17 cellular contexts compared by ENCODE assay signal in the genomic region with DNA sequence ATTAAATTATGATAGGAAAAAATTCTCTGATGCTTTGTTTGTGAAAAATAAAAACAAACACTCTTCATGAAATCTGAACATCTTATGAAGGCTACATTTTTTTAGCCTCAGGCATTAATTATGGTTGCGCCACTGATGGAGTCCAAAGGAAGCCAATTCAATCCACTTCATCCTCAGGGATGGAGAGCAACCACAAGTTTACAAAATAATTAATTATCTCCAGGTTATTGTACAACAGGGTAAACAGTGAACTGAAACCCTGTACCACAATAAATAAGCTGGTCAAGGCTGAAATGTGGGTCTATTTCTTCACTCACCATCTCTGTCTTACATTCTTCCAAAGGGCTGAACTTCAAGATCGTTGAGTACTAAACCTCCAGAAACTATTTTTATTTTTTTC. TPM values are rescaled to one million over a fixed set of nuclear protein-coding genes. Genes with fewer than 3 reads are reported as not detected.
DNase-seq lines count a peak whose midpoint lies in the region; ATAC-seq and TF ChIP-seq lines count a peak whose summit lies in the region.
"Had no signal": no experiment of that assay in that cellular context is flagged by ENCODE, and none has a peak within 500 bp of the region (broad histone marks: within the 10 kb centered on the region; RNA-seq: fewer than 3 reads in every experiment).

No MANE protein-coding gene starts in this region.

- H4K8ac ChIP-seq in mesenchymal stem cell (ENCODE audit: low read length), result no peak overlapping the region

- no peaks in the 10 kb centered on the region for H3K36me3 ChIP-seq in mesenchymal stem cell (ENCODE audit: control insufficient read depth in 1 of 2, insufficient read depth in 2 of 2, low read depth in 1 of 2, low read length in 2 of 2)
- H3K36me3 ChIP-seq in MM.1S (replicated peaks; ENCODE audit: insufficient read depth, low read length), result no peaks in the 10 kb centered on the region
- H3K36me3 ChIP-seq: BE2C, HAP-1 had no signal

- no peaks in the 10 kb centered on the region for H4K20me1 ChIP-seq in MM.1S (ENCODE audit: insufficient read depth, low read length)

- H2BK12ac ChIP-seq in mesenchymal stem cell (ENCODE audit: low read length in 2 of 2), result no peak overlapping the region

- H3K36me3 Mint-ChIP-seq in activated naive CD4-positive, alpha-beta T cell treated with anti-CD3 and anti-CD28 coated beads, Interleukin-2, amount 50 U/mL, for 24 hours, result peaks cover 12% of the 10 kb centered on the region
- peaks cover 15% of the 10 kb centered on the region for H3K36me3 Mint-ChIP-seq in activated naive CD4-positive, alpha-beta T cell treated with anti-CD3 and anti-CD28 coated beads for 36 hours (ENCODE audit: low read depth)

- H3K4me1 ChIP-seq in mesenchymal stem cell (ENCODE audit: control insufficient read depth, insufficient read depth, low read depth, low read length), result no peaks in the 10 kb centered on the region
- H3K4me1 ChIP-seq in MM.1S (ENCODE audit: low read length), result no peaks in the 10 kb centered on the region
- H3K4me1 ChIP-seq: BE2C had no signal

- DNase-seq in activated naive CD4-positive, alpha-beta T cell treated with anti-CD3 and anti-CD28 coated beads for 36 hours, result no peak
- DNase-seq in H4 (ENCODE audit: low spot score), result peak; percentile 38
- peak; percentile 32 for DNase-seq in amniotic epithelial cell (ENCODE audit: low read depth)
- DNase-seq in mesenchymal stem cell, result peak; percentile 44
- DNase-seq in MM.1S, result no peak
- DNase-seq in HuH-7.5 (ENCODE audit: low spot score), result no peak
- DNase-seq: ACHN; BE2C; Caco-2; CD8-positive, alpha-beta memory T cell; DND-41; GDM1; GOT3 had no signal

- peaks cover 11% of the 10 kb centered on the region for H3K9me3 Mint-ChIP-seq in activated naive CD4-positive, alpha-beta T cell treated with anti-CD3 and anti-CD28 coated beads, Interleukin-2, amount 50 U/mL, for 24 hours
- H3K9me3 Mint-ChIP-seq in activated naive CD4-positive, alpha-beta T cell treated with anti-CD3 and anti-CD28 coated beads for 36 hours, result no peaks in the 10 kb centered on the region
- H3K9me3 Mint-ChIP-seq: CD8-positive, alpha-beta memory T cell had no signal

- no peak overlapping the region for H4K91ac ChIP-seq in mesenchymal stem cell (ENCODE audit: low read length)

- H3K18ac ChIP-seq in mesenchymal stem cell (ENCODE audit: low read depth in 1 of 2, low read length in 2 of 2), result no peak overlapping the region

- H3K9me2 ChIP-seq in MM.1S (replicated peaks; ENCODE audit: insufficient read depth, low read length), result no peaks in the 10 kb centered on the region

- H3K4me2 ChIP-seq in mesenchymal stem cell (ENCODE audit: low read length, poor library complexity, severe bottlenecking), result no peak overlapping the region
- H3K4me2 ChIP-seq in MM.1S (ENCODE audit: low read depth, low read length), result no peak overlapping the region

- no peak for ATAC-seq in HG03280 (IDR thresholded peaks at IDR 0.05; ENCODE audit: unreplicated experiment)

- H3K9ac ChIP-seq in mesenchymal stem cell (ENCODE audit: low read length), result no peak overlapping the region
- no peak overlapping the region for H3K9ac ChIP-seq in MM.1S (ENCODE audit: low read length)

- no peak overlapping the region for H3K4me3 Mint-ChIP-seq in activated naive CD4-positive, alpha-beta T cell treated with anti-CD3 and anti-CD28 coated beads, Interleukin-2, amount 50 U/mL, for 24 hours
- H3K4me3 Mint-ChIP-seq in activated naive CD4-positive, alpha-beta T cell treated with anti-CD3 and anti-CD28 coated beads for 36 hours, result no peak overlapping the region

- H3K4me1 Mint-ChIP-seq in activated naive CD4-positive, alpha-beta T cell treated with anti-CD3 and anti-CD28 coated beads, Interleukin-2, amount 50 U/mL, for 24 hours, result peaks cover 71% of the 10 kb centered on the region
- H3K4me1 Mint-ChIP-seq in activated naive CD4-positive, alpha-beta T cell treated with anti-CD3 and anti-CD28 coated beads for 36 hours (ENCODE audit: low read depth), result peaks cover 67% of the 10 kb centered on the region

- H3K23ac ChIP-seq in mesenchymal stem cell (ENCODE audit: low read length in 2 of 2), result no peak overlapping the region

- peak overlapping the region; percentile 82 for H3K27ac Mint-ChIP-seq in activated naive CD4-positive, alpha-beta T cell treated with anti-CD3 and anti-CD28 coated beads, Interleukin-2, amount 50 U/mL, for 24 hours
- H3K27ac Mint-ChIP-seq in activated naive CD4-positive, alpha-beta T cell treated with anti-CD3 and anti-CD28 coated beads for 36 hours, result no peak overlapping the region

- H3K27ac ChIP-seq in mesenchymal stem cell (ENCODE audit: low read length, poor library complexity, severe bottlenecking) (no peak overlapping the region), MM.1S (ENCODE audit: low read length) (no peak overlapping the region)
- H3K27ac ChIP-seq: C4-2B had no signal

- H2BK120ac ChIP-seq in mesenchymal stem cell (ENCODE audit: low read depth, low read length), result no peak overlapping the region

- H2BK5ac ChIP-seq in mesenchymal stem cell (ENCODE audit: low read depth, low read length, poor library complexity, severe bottlenecking), result no peak overlapping the region

- intact Hi-C loops in activated naive CD4-positive, alpha-beta T cell treated with anti-CD3 and anti-CD28 coated beads for 36 hours (cut with micrococcal nuclease), result no loop called here

- H3K9me3 ChIP-seq in mesenchymal stem cell (ENCODE audit: control insufficient read depth, low read length), result no peaks in the 10 kb centered on the region
- no peaks in the 10 kb centered on the region for H3K9me3 ChIP-seq in MM.1S (replicated peaks; ENCODE audit: insufficient read depth, low read length)
- H3K9me3 ChIP-seq: BE2C, Caco-2, HAP-1 had no signal

- H2AFZ ChIP-seq in mesenchymal stem cell (ENCODE audit: low read depth, low read length) (no peak overlapping the region), MM.1S (ENCODE audit: low read length) (no peak overlapping the region)

- H3F3A ChIP-seq in MM.1S (ENCODE audit: insufficient read depth, low read length), result no peaks in the 10 kb centered on the region

- WGBS in mesenchymal stem cell, result 73% methylated on average over 1 of the region's 2 CpGs

- H3K27me3 ChIP-seq in mesenchymal stem cell (ENCODE audit: control insufficient read depth in 1 of 2, insufficient read depth in 1 of 2, low read length in 2 of 2) (no peaks in the 10 kb centered on the region), MM.1S (replicated peaks; ENCODE audit: insufficient read depth, low read length) (no peaks in the 10 kb centered on the region)
- H3K27me3 ChIP-seq: BE2C had no signal

- H3K79me2 ChIP-seq in MM.1S (ENCODE audit: low read length), result no peaks in the 10 kb centered on the region

- no peak overlapping the region for H2BK15ac ChIP-seq in mesenchymal stem cell (ENCODE audit: low read depth, poor library complexity, severe bottlenecking)

- H3K4ac ChIP-seq in mesenchymal stem cell (ENCODE audit: low read depth in 1 of 2, low read length in 2 of 2), result no peak overlapping the region

- H3K14ac ChIP-seq in mesenchymal stem cell (ENCODE audit: low read length in 2 of 2), result no peak overlapping the region

- no peak overlapping the region for H3K4me3 ChIP-seq in mesenchymal stem cell (ENCODE audit: insufficient read depth in 1 of 2, low read depth in 1 of 2, low read length in 2 of 2)
- H3K4me3 ChIP-seq in MM.1S (ENCODE audit: low read length), result no peak overlapping the region
- H3K4me3 ChIP-seq: HAP-1 had no signal

- H2AK5ac ChIP-seq in mesenchymal stem cell (ENCODE audit: low read length, severe bottlenecking), result no peak overlapping the region

- CTCF ChIA-PET in activated naive CD4-positive, alpha-beta T cell treated with anti-CD3 and anti-CD28 coated beads for 36 hours (lab: Charles Lee), result no interaction called here

- no peak for TF ChIP-seq CTCF in MM.1S (IDR thresholded peaks at IDR 0.05; ENCODE audit: low read length)

- peaks cover 3% of the 10 kb centered on the region for H3K79me1 ChIP-seq in mesenchymal stem cell (replicated peaks; ENCODE audit: low read length, poor library complexity, severe bottlenecking)

- no peaks in the 10 kb centered on the region for H3K27me3 Mint-ChIP-seq in activated naive CD4-positive, alpha-beta T cell treated with anti-CD3 and anti-CD28 coated beads, Interleukin-2, amount 50 U/mL, for 24 hours
- no peaks in the 10 kb centered on the region for H3K27me3 Mint-ChIP-seq in activated naive CD4-positive, alpha-beta T cell treated with anti-CD3 and anti-CD28 coated beads for 36 hours (ENCODE audit: low read depth)
- H3K27me3 Mint-ChIP-seq: CD8-positive, alpha-beta memory T cell had no signal

RNA-seq across cellular contexts. Expression of a gene that starts 49.2 kb away (rescaled TPM):
- 10 to 100 TPM; 71.4 to 75.8 TPM for total RNA-seq in activated naive CD4-positive, alpha-beta T cell treated with anti-CD3 and anti-CD28 coated beads for 36 hours
- total RNA-seq in H4 (2014; rRNA removed; shearing (Covaris generic)), result 73.9 and 79.0 TPM in 2 replicates
- 25.8 TPM for polyA plus RNA-seq in mesenchymal stem cell (2013, experiment 1 of 2)
- 27.0 TPM for polyA plus RNA-seq in mesenchymal stem cell (2013, experiment 2 of 2)

Comparison
In these comparisons a context has a peak if more than half of its experiments do, and no peak if none do; other contexts are left out.
1. DNase-seq: peak in H4 (single experiment), amniotic epithelial cell (single experiment) and mesenchymal stem cell (single experiment); none in activated naive CD4-positive, alpha-beta T cell treated with anti-CD3 and anti-CD28 coated beads for 36 hours (single experiment), MM.1S (single experiment) and HuH-7.5 (single experiment).